16 cellular contexts compared by ENCODE assay signal in the genomic region with DNA sequence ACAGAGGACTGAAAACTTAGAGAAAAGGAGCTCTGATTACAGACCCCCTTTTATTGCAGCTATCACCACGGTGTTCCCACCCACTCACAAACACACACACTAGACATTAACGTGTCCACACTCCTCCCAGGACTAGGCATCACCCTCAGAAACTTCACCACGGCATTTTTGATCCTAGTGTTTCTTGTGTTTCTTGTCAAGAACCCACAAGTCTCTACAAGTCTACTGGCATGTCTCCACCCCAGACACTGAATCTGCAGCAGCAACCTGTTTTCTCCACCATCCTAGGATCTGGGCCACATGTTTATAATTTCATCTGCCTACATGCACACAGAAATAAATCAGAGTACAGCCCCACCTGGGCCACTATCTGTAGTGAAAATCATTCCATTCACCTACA.
"Had no signal": no experiment of that assay in that cellular context is flagged by ENCODE, and none has a peak within 500 bp of the region (broad histone marks: within the 10 kb centered on the region; RNA-seq: fewer than 3 reads in every experiment).

No MANE protein-coding gene starts in this region.

- H3K4me1 Mint-ChIP-seq: nephron progenitor cell had no signal

- DNase-seq: activated CD4-positive, alpha-beta T cell treated with anti-CD3 and anti-CD28 coated beads for 4 hours; activated CD8-positive, alpha-beta memory T cell treated with anti-CD3 and anti-CD28 coated beads, Interleukin-2, amount 50 U/mL, for 4 hours; activated CD8-positive, alpha-beta T cell treated with anti-CD3 and anti-CD28 coated beads, Interleukin-2, amount 10 ng/mL, durations not matched to agents 7 days and 5 days; activated gamma-delta T cell treated with Interleukin-2 at 50 U/mL for 16 hours; activated naive CD8-positive, alpha-beta T cell treated with anti-CD3 and anti-CD28 coated beads, Interleukin-2, amount 10 ng/mL, durations not matched to agents 7 days and 5 days; activated T-cell treated with anti-CD3 and anti-CD28 coated beads, Interleukin-2, amount 50 U/mL, for 72 hours; anterior cingulate cortex; esophagus squamous epithelium; head of caudate nucleus; nephron progenitor cell; sigmoid colon; stimulated activated CD4-positive, alpha-beta T cell treated with anti-CD3 and anti-CD28 coated beads, Interleukin-1b, Interleukin-23, amount 100 ng/mL, for 48 hours; stomach; T-helper 2 cell; testis had no signal

- H3K27ac Mint-ChIP-seq: activated CD8-positive, alpha-beta T cell treated with anti-CD3 and anti-CD28 coated beads, Interleukin-2, amount 10 ng/mL, durations not matched to agents 7 days and 5 days; nephron progenitor cell had no signal

- H3K9me3 ChIP-seq: sigmoid colon, testis had no signal

- H3K4me3 ChIP-seq: cardiac muscle cell, esophagus squamous epithelium, sigmoid colon, stomach, testis had no signal

- H3K36me3 ChIP-seq: cardiac muscle cell had no signal

- H3K27me3 ChIP-seq: cardiac muscle cell, esophagus squamous epithelium, sigmoid colon, stomach, testis had no signal

- H3K27me3 Mint-ChIP-seq: activated naive CD8-positive, alpha-beta T cell treated with anti-CD3 and anti-CD28 coated beads, Interleukin-2, amount 10 ng/mL, durations not matched to agents 7 days and 5 days had no signal

- H3K27ac ChIP-seq: cardiac muscle cell, sigmoid colon, stomach, testis had no signal

- ATAC-seq: activated CD8-positive, alpha-beta T cell treated with anti-CD3 and anti-CD28 coated beads, Interleukin-2, amount 10 ng/mL, durations not matched to agents 7 days and 5 days; activated T-cell treated with anti-CD3 and anti-CD28 coated beads, Interleukin-2, amount 50 U/mL, for 72 hours had no signal

- H3K4me3 Mint-ChIP-seq: activated CD8-positive, alpha-beta T cell treated with anti-CD3 and anti-CD28 coated beads, Interleukin-2, amount 10 ng/mL, durations not matched to agents 7 days and 5 days; activated naive CD8-positive, alpha-beta T cell treated with anti-CD3 and anti-CD28 coated beads, Interleukin-2, amount 10 ng/mL, durations not matched to agents 7 days and 5 days; activated T-cell treated with anti-CD3 and anti-CD28 coated beads, Interleukin-2, amount 50 U/mL, for 72 hours had no signal
